Comparison of ENCODE assay signal across 8 cellular contexts in the genomic region with DNA sequence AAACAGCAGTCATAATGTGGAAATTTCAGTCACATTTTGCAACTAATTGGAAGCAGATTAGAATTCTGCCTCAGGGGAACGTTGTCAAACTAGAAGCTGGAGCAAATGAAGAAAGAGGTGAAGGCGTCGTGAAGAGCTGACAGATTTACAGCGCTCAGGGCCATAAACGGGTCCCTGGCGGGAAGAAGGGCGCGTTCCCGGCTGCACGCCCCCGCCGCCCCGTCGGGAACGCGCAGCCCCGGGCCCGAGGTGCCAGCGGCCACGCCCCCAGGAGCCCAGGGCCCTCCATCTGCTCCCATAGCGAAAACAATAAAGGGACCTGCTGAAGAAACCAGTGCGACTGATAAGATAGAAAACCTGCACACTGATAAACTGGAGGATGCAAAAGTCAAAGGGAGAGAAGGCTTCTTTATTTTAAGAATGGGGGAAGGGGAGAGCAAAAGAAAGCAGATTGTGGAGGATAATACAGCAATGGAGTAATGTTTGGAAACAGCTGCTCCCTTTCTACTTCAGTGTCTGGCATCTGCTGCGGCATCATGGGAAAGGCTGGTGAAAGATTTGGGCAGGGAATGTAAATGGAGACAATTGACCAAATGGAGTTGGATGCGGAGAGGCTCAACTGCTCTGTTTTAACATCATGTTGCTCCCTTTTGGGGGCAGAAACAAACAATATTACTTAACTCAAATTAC. TPM values are rescaled to one million over a fixed set of nuclear protein-coding genes. Genes with fewer than 3 reads are reported as not detected.
A peak's percentile ranks its signal among the peaks of the same experiment; 100 is the strongest.
DNase-seq lines count a peak whose midpoint lies in the region; ATAC-seq and TF ChIP-seq lines count a peak whose summit lies in the region.

No MANE protein-coding gene starts in this region.

- 4 to 6% methylated on average over 21 to 22 of the region's 24 CpGs for WGBS in mesodermal cell (ENCODE audit: insufficient coverage in 2 of 2), 2 experiments
- WGBS in adrenal gland, 4 donors: 22 to 33% (median 26%) methylated on average over 24 of the region's 24 CpGs

- intact Hi-C loops in colonic mucosa (cut with DNase I): no loop called here
- intact Hi-C loops in adrenal gland (cut with DNase I): loop anchor here in 1 of 2 donors (10.0 kb wide), 1 partner anchor 81 kb away; no protein-coding TSS in a partner anchor

- H3K27me3 ChIP-seq in colonic mucosa (no peaks in the 10 kb centered on the region), adrenal gland (no peaks in the 10 kb centered on the region)

- peak overlapping the region in 1 of 2 donors; percentile 7 for H3K9ac ChIP-seq in colonic mucosa (ENCODE audit: low read depth in 2 of 2, low read length in 2 of 2)

- H3K36me3 Mint-ChIP-seq in stimulated activated naive CD8-positive, alpha-beta T cell treated with anti-CD3 and anti-CD28 coated beads, Interleukin-15, Interleukin-2, amounts not matched to agents 100 ng/mL and 50 ng/mL, for 24 hours (ENCODE audit: low read depth): no peaks in the 10 kb centered on the region

- ATAC-seq in stimulated activated naive CD8-positive, alpha-beta T cell treated with anti-CD3 and anti-CD28 coated beads, Interleukin-15, Interleukin-2, amounts not matched to agents 100 U/mL and 50 U/mL, for 24 hours: no peak

- H3K9me3 ChIP-seq in colonic mucosa (no peaks in the 10 kb centered on the region), mesodermal cell (ENCODE audit: control insufficient read depth, low read length) (no peaks in the 10 kb centered on the region), adrenal gland (replicated peaks in 1 of 3) (no peaks in the 10 kb centered on the region)

- H3K27ac ChIP-seq in colonic mucosa (peak overlapping the region; percentile 60), mesodermal cell (ENCODE audit: low read depth, low read length, severe bottlenecking) (peak overlapping the region; percentile 67), adrenal gland (peak overlapping the region in 1 of 5 donors; percentile 27)

- no peak for DNase-seq in stimulated activated naive CD8-positive, alpha-beta T cell treated with anti-CD3 and anti-CD28 coated beads, Interleukin-15, Interleukin-2, amounts not matched to agents 100 U/mL and 50 U/mL, for 24 hours
- DNase-seq in colonic mucosa: peak; percentile 68
- no peak for DNase-seq in NAMALWA (ENCODE audit: low spot score)
- no peak for DNase-seq in DMS153 (lab: John Stamatoyannopoulos, UW)
- no peak for DNase-seq in activated T-cell treated with anti-CD3 and anti-CD28 coated beads for 4 hours
- no peak for DNase-seq in adrenal gland

- peaks cover 3% of the 10 kb centered on the region for H3K4me1 Mint-ChIP-seq in stimulated activated naive CD8-positive, alpha-beta T cell treated with anti-CD3 and anti-CD28 coated beads, Interleukin-15, Interleukin-2, amounts not matched to agents 100 ng/mL and 50 ng/mL, for 24 hours (ENCODE audit: low read depth)

- no peak for TF ChIP-seq POLR2A in adrenal gland (IDR thresholded peaks at IDR 0.05)

- no peaks in the 10 kb centered on the region for H3K9me3 Mint-ChIP-seq in stimulated activated naive CD8-positive, alpha-beta T cell treated with anti-CD3 and anti-CD28 coated beads, Interleukin-15, Interleukin-2, amounts not matched to agents 100 ng/mL and 50 ng/mL, for 24 hours

- peak overlapping the region; percentile 47 for H3K4me3 Mint-ChIP-seq in stimulated activated naive CD8-positive, alpha-beta T cell treated with anti-CD3 and anti-CD28 coated beads, Interleukin-15, Interleukin-2, amounts not matched to agents 100 ng/mL and 50 ng/mL, for 24 hours

- H3K27me3 Mint-ChIP-seq in stimulated activated naive CD8-positive, alpha-beta T cell treated with anti-CD3 and anti-CD28 coated beads, Interleukin-15, Interleukin-2, amounts not matched to agents 100 ng/mL and 50 ng/mL, for 24 hours: peaks cover 39% of the 10 kb centered on the region

- no peak overlapping the region for H3K27ac Mint-ChIP-seq in stimulated activated naive CD8-positive, alpha-beta T cell treated with anti-CD3 and anti-CD28 coated beads, Interleukin-15, Interleukin-2, amounts not matched to agents 100 ng/mL and 50 ng/mL, for 24 hours

- no peaks in the 10 kb centered on the region for H3K36me3 ChIP-seq in colonic mucosa
- no peaks in the 10 kb centered on the region for H3K36me3 ChIP-seq in mesodermal cell (ENCODE audit: control insufficient read depth, insufficient read depth, low read length)
- H3K36me3 ChIP-seq in adrenal gland (replicated peaks in 1 of 2): no peaks in the 10 kb centered on the region

- H3K4me1 ChIP-seq in colonic mucosa (no peaks in the 10 kb centered on the region), mesodermal cell (ENCODE audit: control insufficient read depth, insufficient read depth, low read length, poor library complexity, severe bottlenecking) (peaks cover 72% of the 10 kb centered on the region), adrenal gland (replicated peaks in 1 of 2) (peaks cover 0 to 78% of the 10 kb centered on the region in 2 donors)

- TF ChIP-seq CTCF in colonic mucosa (IDR thresholded peaks at IDR 0.05) (no peak), adrenal gland (IDR thresholded peaks at IDR 0.05) (no peak)

- H3K4me3 ChIP-seq in colonic mucosa (peak overlapping the region; percentile 9), mesodermal cell (ENCODE audit: extremely low read depth, insufficient read depth, low read length, poor library complexity, severe bottlenecking) (no peak overlapping the region), adrenal gland (peak overlapping the region in 1 of 4 donors; percentile 38)

RNA-seq across cellular contexts. Expression of a gene that starts 11.1 kb away (rescaled TPM):
- total RNA-seq in colonic mucosa (10 to 100 TPM; 14.6 to 20.0 TPM), adrenal gland (10 to 100 TPM; 15.5 to 55.0 (median 29.1) TPM)
- 34.1 TPM for polyA plus RNA-seq in mesodermal cell (2013, experiment 1 of 2)
- 29.0 TPM for polyA plus RNA-seq in mesodermal cell (2013, experiment 2 of 2)
- polyA plus RNA-seq in adrenal gland: 10 to 100 TPM; 14.4 to 30.3 (median 16.7) TPM
